27 cellular contexts compared by ENCODE assay signal in genomic region chr12:68297929-68298328, GRCh38. TPM values are rescaled to one million over a fixed set of nuclear protein-coding genes. Genes with fewer than 3 reads are reported as not detected.
"Had no signal": no experiment of that assay in that cellular context is flagged by ENCODE, and none has a peak within 500 bp of the region (broad histone marks: within the 10 kb centered on the region; RNA-seq: fewer than 3 reads in every experiment).

No MANE protein-coding gene starts in this region.

- H2AFZ ChIP-seq: PC-9 had no signal

- H3K4me2 ChIP-seq: PC-9 had no signal

- H3K27me3 ChIP-seq: MG63, SJSA1 had no signal

- H3K4me1 ChIP-seq: SJSA1 had no signal

- H3K27ac ChIP-seq: PC-9, SJSA1, SK-N-MC had no signal

- H3K4me3 ChIP-seq: MG63, PC-9, SJSA1, SK-N-MC had no signal

- ATAC-seq: HepG2 had no signal

- H3K9me3 ChIP-seq: SJSA1 had no signal

- DNase-seq: IMR-90; Karpas-422; KG1; MG63; NCI-H1092; NCI-H1105 treated with DMSO at 0.1 percent for 48 hours; NCI-H1417 treated with DMSO at 0.1 percent for 48 hours; NCI-H146; NCI-H1694 treated with DMSO at 0.1 percent for 48 hours; NCI-H1930; NCI-H2081; NCI-H2107; NCI-H2227 treated with DMSO at 0.1 percent for 48 hours; NCI-H524; NCI-H526 treated with DMSO at 0.1 percent for 48 hours; NCI-H748 treated with DMSO at 0.1 percent for 48 hours; NK-92 treated with Interleukin-12 subunit alpha and Interleukin-12 subunit beta, amount 100 ng/mL, for 24 hours; OCI-M1; PC-9; Right ventricle myocardium superior; RPMI8226; SIG-M5 had no signal

RNA-seq across cellular contexts. Expression of gene IL22, which starts 44.5 kb away (rescaled TPM):
- total RNA-seq: HepG2, HT1080, IMR-90, NCI-H460, PC-9, Right ventricle myocardium superior, SJSA1 had no signal
- polyA plus RNA-seq: HepG2, IMR-90 had no signal
